ENCODE assay signal across 24 cellular contexts in genomic region chr16:80080287-80080851, GRCh38.
"Had no signal": no experiment of that assay in that cellular context is flagged by ENCODE, and none has a peak within 500 bp of the region (broad histone marks: within the 10 kb centered on the region; RNA-seq: fewer than 3 reads in every experiment).

No MANE protein-coding gene starts in this region.

- H3K4me3 ChIP-seq: coronary artery, gastroesophageal sphincter, left ventricle myocardium inferior, lower lobe of right lung, ovary, stomach, thoracic aorta, transverse colon had no signal

- H3K36me3 Mint-ChIP-seq: immature natural killer cell; memory B cell; mesothelial cell of epicardium; natural killer cell; stimulated activated memory B cell treated with anti-CD40 and anti-IgM and Interleukin-4, amounts not matched to agents 10 μg/mL and 1 μg/mL and 100 μg/mL, for 72 hours had no signal

- ATAC-seq: gastroesophageal sphincter; lower lobe of right lung; natural killer cell; right cardiac atrium; stimulated activated memory B cell treated with anti-CD40 and anti-IgM and Interleukin-4, amounts not matched to agents 10 μg/mL and 1 μg/mL and 100 μg/mL, for 72 hours had no signal

- H3K9me3 ChIP-seq: gastroesophageal sphincter, left ventricle myocardium inferior, lower lobe of right lung, ovary, stomach, thoracic aorta, transverse colon had no signal

- H3K4me1 ChIP-seq: transverse colon had no signal

- H3K27ac Mint-ChIP-seq: endodermal cell; immature natural killer cell; memory B cell; mesothelial cell of epicardium; natural killer cell; stimulated activated memory B cell treated with anti-CD40 and anti-IgM and Interleukin-4, amounts not matched to agents 10 μg/mL and 1 μg/mL and 100 μg/mL, for 72 hours had no signal

- H3K36me3 ChIP-seq: gastroesophageal sphincter, left ventricle myocardium inferior, lower lobe of right lung, ovary, stomach, thoracic aorta, transverse colon had no signal

- DNase-seq: effector CD4-positive, alpha-beta T cell; endodermal cell; glutamatergic neuron; immature natural killer cell; kidney; left cardiac atrium; left ventricle myocardium inferior; lower lobe of right lung; natural killer cell; ovary; right cardiac atrium; stimulated activated CD4-positive, alpha-beta T cell treated with anti-CD3 and anti-CD28 coated beads, Interleukin-1b, Interleukin-23, amount 100 ng/mL, for 48 hours; stimulated activated CD4-positive, alpha-beta T cell treated with anti-CD3 and anti-CD28 coated beads, Interleukin-4, amount 100 ng/mL, for 24 hours; stomach; substantia nigra; transverse colon had no signal

- H3K27me3 ChIP-seq: gastroesophageal sphincter, ovary, stomach, transverse colon had no signal

- FAIRE-seq: endothelial cell of umbilical vein, kidney had no signal

- H3K4me3 Mint-ChIP-seq: endodermal cell; immature natural killer cell; memory B cell; mesothelial cell of epicardium; natural killer cell; neural crest cell; stimulated activated memory B cell treated with anti-CD40 and anti-IgM and Interleukin-4, amounts not matched to agents 10 μg/mL and 1 μg/mL and 100 μg/mL, for 72 hours had no signal

- H3K27me3 Mint-ChIP-seq: stimulated activated memory B cell treated with anti-CD40 and anti-IgM and Interleukin-4, amounts not matched to agents 10 μg/mL and 1 μg/mL and 100 μg/mL, for 72 hours had no signal

- H3K9me3 Mint-ChIP-seq: immature natural killer cell, mesothelial cell of epicardium, natural killer cell, neural crest cell had no signal

- H3K27ac ChIP-seq: coronary artery, gastroesophageal sphincter, left ventricle myocardium inferior, lower lobe of right lung, ovary, stomach, thoracic aorta, transverse colon had no signal

- H3K4me1 Mint-ChIP-seq: immature natural killer cell; memory B cell; natural killer cell; neural crest cell; stimulated activated memory B cell treated with anti-CD40 and anti-IgM and Interleukin-4, amounts not matched to agents 10 μg/mL and 1 μg/mL and 100 μg/mL, for 72 hours had no signal
